10 cellular contexts compared by ENCODE assay signal in genomic region chr19:55085923-55086715, GRCh38. TPM values are rescaled to one million over a fixed set of nuclear protein-coding genes. Genes with fewer than 3 reads are reported as not detected.
DNase-seq lines count a peak whose midpoint lies in the region; TF ChIP-seq lines count a peak whose summit lies in the region.
"Had no signal": no experiment of that assay in that cellular context is flagged by ENCODE, and none has a peak within 500 bp of the region (broad histone marks: within the 10 kb centered on the region; RNA-seq: fewer than 3 reads in every experiment).

No MANE protein-coding gene starts in this region.

- H3K9me3 Mint-ChIP-seq in glutamatergic neuron (ENCODE audit: unreplicated experiment) (peaks cover 36% of the 10 kb centered on the region), progenitor cell of endocrine pancreas (ENCODE audit: low read depth) (no peaks in the 10 kb centered on the region)

- CTCF ChIA-PET in GM10248 (lab: Yijun Ruan, JAX) = interaction anchor here (0.7 to 1.2 kb wide), 4 partner anchors 15 to 432 kb away, joined by 3 read pairs; no protein-coding TSS in a partner anchor

- H3K27ac Mint-ChIP-seq in glutamatergic neuron (ENCODE audit: unreplicated experiment) (peak overlapping the region; percentile 85), progenitor cell of endocrine pancreas (no peak overlapping the region)

- no peak overlapping the region for H3K9ac ChIP-seq in BLaER1

- H3K4me3 ChIP-seq in BLaER1 (peak overlapping the region; percentile 64), SJCRH30 (peak overlapping the region; percentile 51)
- H3K4me3 ChIP-seq: body of pancreas, thyroid gland had no signal

- H3K4me1 Mint-ChIP-seq in glutamatergic neuron (ENCODE audit: low read depth, unreplicated experiment) (peaks cover 24% of the 10 kb centered on the region), progenitor cell of endocrine pancreas (ENCODE audit: low read depth) (peaks cover 15% of the 10 kb centered on the region)

- H3K27me3 ChIP-seq in BLaER1 = peaks cover 56% of the 10 kb centered on the region
- no peaks in the 10 kb centered on the region for H3K27me3 ChIP-seq in SJCRH30
- H3K27me3 ChIP-seq: thyroid gland had no signal

- H3K36me3 Mint-ChIP-seq in glutamatergic neuron (ENCODE audit: unreplicated experiment) (peaks cover 8% of the 10 kb centered on the region), progenitor cell of endocrine pancreas (ENCODE audit: insufficient read depth) (peaks cover 6% of the 10 kb centered on the region)

- H3K4me3 Mint-ChIP-seq in glutamatergic neuron (ENCODE audit: unreplicated experiment) = peak overlapping the region; percentile 92
- peak overlapping the region; percentile 35 for H3K4me3 Mint-ChIP-seq in progenitor cell of endocrine pancreas (ENCODE audit: low read depth)

- peak overlapping the region; percentile 90 for H3K4me2 ChIP-seq in BLaER1

- peaks cover 40% of the 10 kb centered on the region for H3K27me3 Mint-ChIP-seq in glutamatergic neuron (ENCODE audit: unreplicated experiment)
- H3K27me3 Mint-ChIP-seq in progenitor cell of endocrine pancreas = peaks cover 56% of the 10 kb centered on the region

- POLR2A ChIA-PET in GM10248 (lab: Yijun Ruan, JAX) = no interaction called here

- peaks cover 36% of the 10 kb centered on the region for H3K4me1 ChIP-seq in BLaER1
- no peaks in the 10 kb centered on the region for H3K4me1 ChIP-seq in SJCRH30

- H3K27ac ChIP-seq in BLaER1 = no peak overlapping the region
- no peak overlapping the region for H3K27ac ChIP-seq in SJCRH30
- H3K27ac ChIP-seq: body of pancreas, thyroid gland had no signal

- DNase-seq in SJCRH30 (peak in 1 of 2 experiments; percentile 30), glutamatergic neuron (peak; percentile 71), progenitor cell of endocrine pancreas (ENCODE audit: low spot score, unreplicated experiment) (no peak), anterior cingulate cortex (lab: John Stamatoyannopoulos, UW) (no peak), MV-4-11 (lab: John Stamatoyannopoulos, UW) (no peak), GM10248 (ENCODE audit: extremely low spot score) (no peak), HPDE6-E6E7 (ENCODE audit: extremely low spot score) (no peak)

- TF ChIP-seq CTCF in glutamatergic neuron (IDR thresholded peaks at IDR 0.05; ENCODE audit: partially characterized antibody, unreplicated experiment) (no peak), progenitor cell of endocrine pancreas (IDR thresholded peaks at IDR 0.05; ENCODE audit: unreplicated experiment) (no peak), GM10248 (IDR thresholded peaks at IDR 0.05; ENCODE audit: control extremely low read depth, extremely low read depth, low read depth, missing control alignments) (no peak)

- H3K36me3 ChIP-seq in BLaER1 = peaks cover 25% of the 10 kb centered on the region
- 0 out of 2 replicates have a peak, but pooled peaks cover under 1% of the 10 kb centered on the region for H3K36me3 ChIP-seq in SJCRH30

- peaks cover 66% of the 10 kb centered on the region for H4K20me1 ChIP-seq in BLaER1

- H3K9me3 ChIP-seq in BLaER1 (peaks cover 4% of the 10 kb centered on the region; the same call in 1 of the 2 replicates), SJCRH30 (replicated peaks) (no peaks in the 10 kb centered on the region)
- H3K9me3 ChIP-seq: body of pancreas, thyroid gland had no signal

RNA-seq across cellular contexts. Expression of gene EPS8L1, which starts 10.4 kb away (rescaled TPM):
- total RNA-seq in SJCRH30 (2014; rRNA removed; shearing (Covaris generic)) = 1.4 and 1.7 TPM in 2 replicates
- total RNA-seq in glutamatergic neuron (ENCODE audit: unreplicated experiment) (114 TPM), progenitor cell of endocrine pancreas (14.4 and 21.5 TPM in 2 replicates)

RNA-seq across cellular contexts. Expression of gene RDH13, which starts 23.2 kb away (rescaled TPM):
- 29.9 and 30.5 TPM in 2 replicates for total RNA-seq in SJCRH30 (2014; rRNA removed; shearing (Covaris generic))
- total RNA-seq in glutamatergic neuron (ENCODE audit: unreplicated experiment) (17.9 TPM), progenitor cell of endocrine pancreas (11.8 and 12.0 TPM in 2 replicates)

RNA-seq across cellular contexts. Expression of gene PPP1R12C, which starts 31.3 kb away (rescaled TPM):
- 26.2 and 30.5 TPM in 2 replicates for total RNA-seq in SJCRH30 (2014; rRNA removed; shearing (Covaris generic))
- total RNA-seq in glutamatergic neuron (ENCODE audit: unreplicated experiment) (150 TPM), progenitor cell of endocrine pancreas (110 and 118 TPM in 2 replicates)

RNA-seq across cellular contexts. Expression of gene GP6, which starts 48.1 kb away (rescaled TPM):
- total RNA-seq in SJCRH30 (2014; rRNA removed; shearing (Covaris generic)) = 15.1 and 16.7 TPM in 2 replicates
- 0.42 TPM for total RNA-seq in glutamatergic neuron (ENCODE audit: unreplicated experiment)
- 0.18 and 0.34 TPM in 2 replicates for total RNA-seq in progenitor cell of endocrine pancreas
